In the genomic region with DNA sequence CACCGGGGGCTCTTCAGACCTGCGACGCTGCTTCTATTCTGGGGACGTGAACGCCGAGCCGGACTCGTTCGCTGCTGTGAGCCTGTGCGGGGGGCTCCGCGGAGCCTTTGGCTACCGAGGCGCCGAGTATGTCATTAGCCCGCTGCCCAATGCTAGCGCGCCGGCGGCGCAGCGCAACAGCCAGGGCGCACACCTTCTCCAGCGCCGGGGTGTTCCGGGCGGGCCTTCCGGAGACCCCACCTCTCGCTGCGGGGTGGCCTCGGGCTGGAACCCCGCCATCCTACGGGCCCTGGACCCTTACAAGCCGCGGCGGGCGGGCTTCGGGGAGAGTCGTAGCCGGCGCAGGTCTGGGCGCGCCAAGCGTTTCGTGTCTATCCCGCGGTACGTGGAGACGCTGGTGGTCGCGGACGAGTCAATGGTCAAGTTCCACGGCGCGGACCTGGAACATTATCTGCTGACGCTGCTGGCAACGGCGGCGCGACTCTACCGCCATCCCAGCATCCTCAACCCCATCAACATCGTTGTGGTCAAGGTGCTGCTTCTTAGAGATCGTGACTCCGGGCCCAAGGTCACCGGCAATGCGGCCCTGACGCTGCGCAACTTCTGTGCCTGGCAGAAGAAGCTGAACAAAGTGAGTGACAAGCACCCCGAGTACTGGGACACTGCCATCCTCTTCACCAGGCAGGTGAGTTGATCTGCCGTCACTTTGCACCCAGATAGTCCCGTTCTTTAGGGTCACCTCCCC, we compare ENCODE assay signal across 1 cellular context.
A peak's percentile ranks its signal among the peaks of the same experiment; 100 is the strongest.
TF ChIP-seq lines count a peak whose summit lies in the region.

No MANE protein-coding gene starts in this region.

TF ChIP-seq in H1, 55 proteins besides CTCF, POLR2A, EP300 and RAD21:
- no peak for TF ChIP-seq POLR2AphosphoS5 (IDR thresholded peaks at IDR 0.05; ENCODE audit: low read depth, low read length)
- TF ChIP-seq CBX8 (IDR thresholded peaks at IDR 0.05; ENCODE audit: borderline replicate concordance, low read depth, low read length) = no peak
- no peak for TF ChIP-seq TAF1 (IDR thresholded peaks at IDR 0.05; ENCODE audit: low read depth, low read length)
- peak; percentile 75 for TF ChIP-seq EZH2 (IDR thresholded peaks at IDR 0.05; ENCODE audit: low read depth, low read length, severe bottlenecking)
- TF ChIP-seq KDM4A (IDR thresholded peaks at IDR 0.05; ENCODE audit: low read depth, low read length, severe bottlenecking) = peak; percentile 94
- TF ChIP-seq RNF2 (IDR thresholded peaks at IDR 0.05; ENCODE audit: borderline replicate concordance, low read depth, low read length, missing control alignments, poor library complexity, severe bottlenecking) = peak; percentile 62
- peak; percentile 83 for TF ChIP-seq SUZ12 (IDR thresholded peaks at IDR 0.05; ENCODE audit: low read length)
- TF ChIP-seq NANOG (IDR thresholded peaks at IDR 0.05; ENCODE audit: insufficient read depth, low read depth, low read length, poor library complexity, severe bottlenecking) = no peak
- no peak for TF ChIP-seq SP4 (IDR thresholded peaks at IDR 0.05; ENCODE audit: low read length)
- TF ChIP-seq HDAC2 (IDR thresholded peaks at IDR 0.05; ENCODE audit: borderline replicate concordance in 1 of 2, low read depth in 2 of 2, low read length in 2 of 2) = 0 out of 4 replicates have a peak, but pooled peaks of 1 of the 2 experiments have one; percentile 22
